26 cellular contexts compared by ENCODE assay signal in genomic region chr12:109612003-109612402, GRCh38.
"Had no signal": no experiment of that assay in that cellular context is flagged by ENCODE, and none has a peak within 500 bp of the region (broad histone marks: within the 10 kb centered on the region; RNA-seq: fewer than 3 reads in every experiment).

No MANE protein-coding gene starts in this region.

- H3K4me1 ChIP-seq: colonic mucosa, left lung, lower lobe of right lung had no signal

- DNase-seq: colonic mucosa; cortex of kidney; effector CD8-positive, alpha-beta T cell; effector memory CD8-positive, alpha-beta T cell; endodermal cell; erythroblast; esophagus squamous epithelium; foreskin fibroblast; foreskin melanocyte; gastrocnemius medialis; glutamatergic neuron; head of caudate nucleus; heart right ventricle; hippocampal formation; left cardiac atrium; left lung; left ventricle myocardium superior; lower lobe of right lung; mesenchymal stem cell; mucosa of descending colon had no signal

- H3K27me3 ChIP-seq: colonic mucosa had no signal

- H3K27ac ChIP-seq: colonic mucosa, epithelial cell of prostate, esophagus squamous epithelium, gastrocnemius medialis, heart right ventricle, left lung, lower lobe of right lung had no signal

- H3K9me3 Mint-ChIP-seq: dendritic cell treated with granulocyte-macrophage colony-stimulating factor and Interleukin-4, amounts not matched to agents 40 ng/mL and 50 ng/mL, for 4 days; effector memory CD8-positive, alpha-beta T cell; endodermal cell; mesothelial cell of epicardium had no signal

- H3K36me3 ChIP-seq: colonic mucosa, esophagus squamous epithelium, gastrocnemius medialis, heart right ventricle, left lung, lower lobe of right lung had no signal

- H3K4me3 Mint-ChIP-seq: dendritic cell treated with granulocyte-macrophage colony-stimulating factor and Interleukin-4, amounts not matched to agents 40 ng/mL and 50 ng/mL, for 4 days; effector memory CD8-positive, alpha-beta T cell; endodermal cell; mesothelial cell of epicardium had no signal

- H3K4me3 ChIP-seq: colonic mucosa, esophagus squamous epithelium, gastrocnemius medialis, heart right ventricle, left lung, lower lobe of right lung, mucosa of descending colon had no signal

- ATAC-seq: effector memory CD8-positive, alpha-beta T cell; gastrocnemius medialis; heart right ventricle; left cardiac atrium; left lung; left ventricle myocardium superior; lower lobe of right lung had no signal

- H3K36me3 Mint-ChIP-seq: mesothelial cell of epicardium had no signal

- H3K27ac Mint-ChIP-seq: dendritic cell treated with granulocyte-macrophage colony-stimulating factor and Interleukin-4, amounts not matched to agents 40 ng/mL and 50 ng/mL, for 4 days; effector memory CD8-positive, alpha-beta T cell; endodermal cell; mesothelial cell of epicardium had no signal

- FAIRE-seq: endometrium, islet of Langerhans, keratinocyte had no signal

- H3K9me3 ChIP-seq: colonic mucosa, esophagus squamous epithelium, gastrocnemius medialis, heart right ventricle, left lung, lower lobe of right lung, mucosa of descending colon had no signal
